ENCODE assay signal across 12 cellular contexts in genomic region chr7:84187813-84188212, GRCh38. TPM values are rescaled to one million over a fixed set of nuclear protein-coding genes. Genes with fewer than 3 reads are reported as not detected.
A peak's percentile ranks its signal among the peaks of the same experiment; 100 is the strongest.
DNase-seq lines count a peak whose midpoint lies in the region; TF ChIP-seq lines count a peak whose summit lies in the region.
"Had no signal": no experiment of that assay in that cellular context is flagged by ENCODE, and none has a peak within 500 bp of the region (broad histone marks: within the 10 kb centered on the region; RNA-seq: fewer than 3 reads in every experiment).

No MANE protein-coding gene starts in this region.

- no peaks in the 10 kb centered on the region for H3K79me2 ChIP-seq in KMS-11 (ENCODE audit: insufficient read depth, low read depth)

- peaks cover 0 to 3% (median 0%) of the 10 kb centered on the region in 5 experiments for H3K9me3 Mint-ChIP-seq in brain
- H3K9me3 Mint-ChIP-seq: H9 had no signal

- no peaks in the 10 kb centered on the region for H3K27me3 Mint-ChIP-seq in brain

- no peaks in the 10 kb centered on the region for H3K36me3 ChIP-seq in KMS-11 (ENCODE audit: insufficient read depth)
- no peaks in the 10 kb centered on the region for H3K36me3 ChIP-seq in mesodermal cell (ENCODE audit: control insufficient read depth, insufficient read depth, low read length)
- H3K36me3 ChIP-seq: BLaER1 treated with 17β-estradiol and CSF1 and Interleukin-3, amounts not matched to agents 10 nM and 100 nM had no signal

- no peaks in the 10 kb centered on the region for H3K27me3 ChIP-seq in KMS-11 (ENCODE audit: insufficient read depth, low read depth)
- H3K27me3 ChIP-seq: BLaER1 treated with 17β-estradiol and CSF1 and Interleukin-3, amounts not matched to agents 10 nM and 100 nM had no signal

- DNase-seq in EH (ENCODE audit: low read depth): peak; percentile 66
- no peak for DNase-seq in NCI-H526 treated with DMSO at 0.1 percent for 48 hours (lab: John Stamatoyannopoulos, UW)
- DNase-seq in SW480 (ENCODE audit: low spot score): no peak
- DNase-seq in NCI-H2107 treated with DMSO at 0.1 percent for 48 hours (lab: John Stamatoyannopoulos, UW; ENCODE audit: unreplicated experiment): no peak
- no peak for DNase-seq in GM13976 (ENCODE audit: low spot score)
- DNase-seq: H9, NCI-H1417 had no signal

- peaks cover 65% of the 10 kb centered on the region for H3K4me1 Mint-ChIP-seq in brain

- no peak overlapping the region for H3K9ac ChIP-seq in KMS-11
- H3K9ac ChIP-seq: BLaER1 treated with 17β-estradiol and CSF1 and Interleukin-3, amounts not matched to agents 10 nM and 100 nM had no signal

- H4K20me1 ChIP-seq in KMS-11 (ENCODE audit: insufficient read depth): no peaks in the 10 kb centered on the region
- H4K20me1 ChIP-seq: BLaER1 treated with 17β-estradiol and CSF1 and Interleukin-3, amounts not matched to agents 10 nM and 100 nM had no signal

- no peaks in the 10 kb centered on the region for H3K9me3 ChIP-seq in mesodermal cell (ENCODE audit: control insufficient read depth, low read length)
- H3K9me3 ChIP-seq: BLaER1 treated with 17β-estradiol and CSF1 and Interleukin-3, amounts not matched to agents 10 nM and 100 nM had no signal

- peak overlapping the region in 3 of 5 experiments; percentile 32 to 77 (median 63) for H3K27ac Mint-ChIP-seq in brain

- H3K4me1 ChIP-seq in KMS-11 (ENCODE audit: low read depth, poor library complexity, severe bottlenecking): peaks cover 49% of the 10 kb centered on the region
- H3K4me1 ChIP-seq in mesodermal cell (ENCODE audit: control insufficient read depth, insufficient read depth, low read length, poor library complexity, severe bottlenecking): peaks cover 14% of the 10 kb centered on the region

- WGBS in mesodermal cell (ENCODE audit: insufficient coverage in 2 of 2), 2 experiments: 75% methylated on average over 2 of the region's 2 CpGs; no CpG with 5 or more reads in 1 of the 2 experiments

- no peak overlapping the region for H2AFZ ChIP-seq in KMS-11 (ENCODE audit: low read depth)

- in situ Hi-C loops in GM13976 (cut with MboI; ENCODE audit: low sequenced_read_pairs, unreplicated experiment): no loop called here

- peaks cover 13% of the 10 kb centered on the region for H3K36me3 Mint-ChIP-seq in brain

- peak overlapping the region in 3 of 5 experiments; percentile 46 to 80 (median 71) for H3K4me3 Mint-ChIP-seq in brain
- H3K4me3 Mint-ChIP-seq: H9 had no signal

- TF ChIP-seq CTCF in KMS-11 (conservative IDR thresholded peaks at IDR 0.05; ENCODE audit: low read depth, low read length): no peak
- no peak for TF ChIP-seq CTCF in brain (conservative IDR thresholded peaks at IDR 0.05)
- no peak for TF ChIP-seq CTCF in GM13976 (IDR thresholded peaks at IDR 0.05; ENCODE audit: borderline replicate concordance, control extremely low read depth, extremely low read depth, insufficient read depth, missing control alignments)

- H3K4me3 ChIP-seq in KMS-11 (IDR thresholded peaks at IDR 0.05; ENCODE audit: insufficient read depth, low read depth, low read length) (no peak overlapping the region), mesodermal cell (ENCODE audit: extremely low read depth, insufficient read depth, low read length, poor library complexity, severe bottlenecking) (no peak overlapping the region)
- H3K4me3 ChIP-seq: BLaER1 treated with 17β-estradiol and CSF1 and Interleukin-3, amounts not matched to agents 10 nM and 100 nM; SK-N-MC had no signal

- no peak overlapping the region for H3K27ac ChIP-seq in KMS-11
- H3K27ac ChIP-seq in mesodermal cell (ENCODE audit: low read depth, low read length, severe bottlenecking): peak overlapping the region; percentile 32
- H3K27ac ChIP-seq: BLaER1 treated with 17β-estradiol and CSF1 and Interleukin-3, amounts not matched to agents 10 nM and 100 nM; SK-N-MC had no signal

- H3K4me2 ChIP-seq in KMS-11: peak overlapping the region; percentile 19
- H3K4me2 ChIP-seq: BLaER1 treated with 17β-estradiol and CSF1 and Interleukin-3, amounts not matched to agents 10 nM and 100 nM had no signal

RNA-seq across cellular contexts. Expression of gene SEMA3A, which starts 6.8 kb away (rescaled TPM):
- polyA plus RNA-seq in brain (ENCODE audit: insufficient read depth, low read depth, low replicate concordance): 0.25 TPM
- 23.8 TPM for polyA plus RNA-seq in mesodermal cell (2013, experiment 1 of 2)
- polyA plus RNA-seq in mesodermal cell (2013, experiment 2 of 2): 28.5 TPM
